ENCODE assay signal across 23 cellular contexts in the genomic region with DNA sequence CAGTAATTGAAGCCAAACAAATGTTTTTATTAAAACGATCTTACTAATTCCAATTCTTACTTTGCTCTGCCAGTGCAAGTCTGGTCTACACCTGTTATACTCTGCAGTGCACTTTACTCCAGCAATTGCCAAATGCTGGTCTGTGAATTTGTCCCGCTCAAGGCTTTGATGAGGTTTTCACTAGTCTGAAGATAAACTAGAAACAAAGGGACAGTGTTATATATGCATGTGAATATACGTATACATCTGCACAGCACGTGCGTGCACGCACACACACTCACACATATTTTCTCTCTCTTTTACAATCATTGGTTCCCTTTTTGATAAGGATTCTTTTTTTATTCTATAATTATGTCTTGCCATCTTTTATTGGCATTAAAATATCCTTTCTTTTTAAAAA.
"Had no signal": no experiment of that assay in that cellular context is flagged by ENCODE, and none has a peak within 500 bp of the region (broad histone marks: within the 10 kb centered on the region; RNA-seq: fewer than 3 reads in every experiment).

No MANE protein-coding gene starts in this region.

- H3K9me3 ChIP-seq: gastrocnemius medialis, prostate gland, right atrium auricular region, sigmoid colon, spleen, testis, tibial artery had no signal

- H3K36me3 ChIP-seq: gastrocnemius medialis, prostate gland, right atrium auricular region, sigmoid colon, spleen, tibial artery had no signal

- H3K4me3 ChIP-seq: gastrocnemius medialis, lung, prostate gland, right atrium auricular region, sigmoid colon, spleen, testis, tibial artery had no signal

- DNase-seq: effector memory CD4-positive, alpha-beta T cell; gastrocnemius medialis; head of caudate nucleus; naive thymus-derived CD8-positive, alpha-beta T cell; nephron progenitor cell; nucleus accumbens; sigmoid colon; spleen; stimulated activated CD4-positive, alpha-beta T cell treated with anti-CD3 and anti-CD28 coated beads, Interleukin-4, amount 100 ng/mL, for 4 hours; stimulated activated naive CD8-positive, alpha-beta T cell treated with anti-CD3 and anti-CD28 coated beads, Interleukin-15, Interleukin-2, amounts not matched to agents 100 U/mL and 50 U/mL, for 24 hours; substantia nigra; testis; tibial artery had no signal

- H3K4me1 ChIP-seq: prostate gland, right atrium auricular region, sigmoid colon, testis, tibial artery had no signal

- H3K9me3 Mint-ChIP-seq: memory B cell; mesothelial cell of epicardium; naive thymus-derived CD8-positive, alpha-beta T cell; nephron progenitor cell; stimulated activated memory B cell treated with anti-CD40 and anti-IgM and Interleukin-4, amounts not matched to agents 10 μg/mL and 1 μg/mL and 100 μg/mL, for 72 hours had no signal

- H3K27ac ChIP-seq: gastrocnemius medialis, prostate gland, right atrium auricular region, sigmoid colon, spleen, testis, tibial artery had no signal

- FAIRE-seq: colon, keratinocyte had no signal

- H3K27me3 ChIP-seq: right atrium auricular region, sigmoid colon, testis had no signal

- H3K36me3 Mint-ChIP-seq: memory B cell; mesothelial cell of epicardium; naive thymus-derived CD8-positive, alpha-beta T cell; stimulated activated memory B cell treated with anti-CD40 and anti-IgM and Interleukin-4, amounts not matched to agents 10 μg/mL and 1 μg/mL and 100 μg/mL, for 72 hours; type B pancreatic cell had no signal

- ATAC-seq: gastrocnemius medialis; left lobe of liver; naive thymus-derived CD8-positive, alpha-beta T cell; stimulated activated memory B cell treated with anti-CD40 and anti-IgM and Interleukin-4, amounts not matched to agents 10 μg/mL and 1 μg/mL and 100 μg/mL, for 72 hours; stimulated activated naive CD8-positive, alpha-beta T cell treated with anti-CD3 and anti-CD28 coated beads, Interleukin-15, Interleukin-2, amounts not matched to agents 100 U/mL and 50 U/mL, for 24 hours had no signal

- H3K4me3 Mint-ChIP-seq: memory B cell; mesothelial cell of epicardium; naive thymus-derived CD8-positive, alpha-beta T cell; nephron progenitor cell; stimulated activated memory B cell treated with anti-CD40 and anti-IgM and Interleukin-4, amounts not matched to agents 10 μg/mL and 1 μg/mL and 100 μg/mL, for 72 hours; type B pancreatic cell had no signal

- H3K4me1 Mint-ChIP-seq: memory B cell; naive thymus-derived CD8-positive, alpha-beta T cell; nephron progenitor cell; stimulated activated memory B cell treated with anti-CD40 and anti-IgM and Interleukin-4, amounts not matched to agents 10 μg/mL and 1 μg/mL and 100 μg/mL, for 72 hours had no signal

- H3K27ac Mint-ChIP-seq: memory B cell; mesothelial cell of epicardium; naive thymus-derived CD8-positive, alpha-beta T cell; nephron progenitor cell; stimulated activated memory B cell treated with anti-CD40 and anti-IgM and Interleukin-4, amounts not matched to agents 10 μg/mL and 1 μg/mL and 100 μg/mL, for 72 hours; type B pancreatic cell had no signal
